ENCODE assay signal across 18 cellular contexts in the genomic region with DNA sequence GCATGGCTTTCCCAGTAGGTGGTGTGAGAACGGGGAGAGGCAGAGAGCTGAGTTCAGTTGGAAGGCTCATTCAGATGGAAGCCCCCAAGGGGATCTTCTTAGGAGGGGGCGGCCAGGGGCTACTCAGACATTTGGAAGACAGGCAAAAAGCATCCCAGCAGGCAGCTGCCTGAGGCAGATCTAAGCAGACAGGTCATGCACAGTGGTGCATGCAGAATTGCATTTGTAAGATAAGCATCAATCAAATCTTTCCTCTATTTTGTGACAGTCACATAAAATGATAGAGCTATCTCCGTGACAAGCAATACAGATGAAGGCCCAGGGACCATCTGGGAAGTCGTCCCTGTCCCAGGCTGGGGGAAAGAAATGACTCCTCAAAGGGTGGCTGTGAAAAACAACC. TPM values are rescaled to one million over a fixed set of nuclear protein-coding genes. Genes with fewer than 3 reads are reported as not detected.
A peak's percentile ranks its signal among the peaks of the same experiment; 100 is the strongest.
DNase-seq lines count a peak whose midpoint lies in the region; ATAC-seq and TF ChIP-seq lines count a peak whose summit lies in the region.
"Had no signal": no experiment of that assay in that cellular context is flagged by ENCODE, and none has a peak within 500 bp of the region (broad histone marks: within the 10 kb centered on the region; RNA-seq: fewer than 3 reads in every experiment).

No MANE protein-coding gene starts in this region.

- H3K14ac ChIP-seq in H9 (ENCODE audit: insufficient read depth, low read length), result no peak overlapping the region

- H3K4me2 ChIP-seq in H9 (ENCODE audit: insufficient read depth, insufficient read length, low read length), result no peak overlapping the region

- POLR2A ChIA-PET in A673 (lab: Charles Lee; ENCODE audit: low non-redundant PET), result interaction anchor here (0.6 kb wide), 1 partner anchor 70 kb away, joined by 4 read pairs; no protein-coding TSS in a partner anchor

- H3K9ac ChIP-seq in H9 (ENCODE audit: extremely low read depth, insufficient read length, low read length), result no peak overlapping the region

- no peak overlapping the region for H2BK20ac ChIP-seq in H9 (ENCODE audit: low read depth, low read length, poor library complexity, severe bottlenecking)

- intact Hi-C loops in A673 (cut with micrococcal nuclease; ENCODE audit: unreplicated experiment), result no loop called here

- no peak overlapping the region for H3K23ac ChIP-seq in H9 (ENCODE audit: insufficient read length, low read depth, low read length)

- peaks cover 4 to 17% (median 17%) of the 10 kb centered on the region in 3 experiments; a peak in 6 of 7 replicates for H3K36me3 Mint-ChIP-seq in H9 (ENCODE audit: insufficient read depth in 1 of 3, low read depth in 3 of 3)
- H3K36me3 Mint-ChIP-seq: CD4-positive, alpha-beta memory T cell had no signal

- ATAC-seq in HG02938 (IDR thresholded peaks at IDR 0.05; ENCODE audit: unreplicated experiment) (no peak), GM21825 (IDR thresholded peaks at IDR 0.05; ENCODE audit: unreplicated experiment) (no peak)
- ATAC-seq: Panc1 had no signal

- peak overlapping the region in 2 of 3 experiments; percentile 4 to 88; a peak in 3 of 7 replicates for H3K27ac Mint-ChIP-seq in H9
- H3K27ac Mint-ChIP-seq: CD4-positive, alpha-beta memory T cell had no signal

- no peaks in the 10 kb centered on the region; the same call in 1 of the 2 replicates for H3K79me2 ChIP-seq in H9 (ENCODE audit: insufficient read depth, low read length)

- no peaks in the 10 kb centered on the region for H3K36me3 ChIP-seq in A673 (ENCODE audit: insufficient read depth, low read length, poor library complexity, severe bottlenecking)

- no peak overlapping the region for H3K18ac ChIP-seq in H9 (ENCODE audit: insufficient read length, low read depth, low read length)

- no peak overlapping the region for H3T11ph ChIP-seq in H9 (ENCODE audit: low read length)

- no peaks in the 10 kb centered on the region for H3K9me3 Mint-ChIP-seq in H9
- H3K9me3 Mint-ChIP-seq: CD4-positive, alpha-beta memory T cell; IgD-negative memory B cell had no signal

- H3K4me1 Mint-ChIP-seq in H9, result peaks cover 28 to 31% of the 10 kb centered on the region in 2 experiments

- no peak overlapping the region for H2AK5ac ChIP-seq in H9 (ENCODE audit: insufficient read length, low read length)

- H2BK120ac ChIP-seq in H9 (ENCODE audit: low read depth, low read length, poor library complexity, severe bottlenecking), result no peak overlapping the region

- H3K27ac ChIP-seq in A673 (ENCODE audit: low read depth, low read length, poor library complexity, severe bottlenecking) (peak overlapping the region; percentile 31), H9 (ENCODE audit: insufficient read length, low read depth, low read length) (no peak overlapping the region)

- no peak overlapping the region for H2AFZ ChIP-seq in H9 (ENCODE audit: low read length)

- H4K5ac ChIP-seq in H9 (ENCODE audit: insufficient read length, low read depth, low read length), result no peak overlapping the region

- BruUV-seq in A673 (replicated peaks; lab: Mats Ljungman, UMichigan), result no TSS peak

- peak; percentile 78 for DNase-seq in A673 (ENCODE audit: low spot score)
- DNase-seq in H9, result no peak
- DNase-seq in NCI-H69 (lab: John Stamatoyannopoulos, UW), result peak; percentile 84
- DNase-seq in left kidney (ENCODE audit: low read depth, low spot score), result peak; percentile 42
- DNase-seq in activated T-cell treated with anti-CD3 and anti-CD28 coated beads, Interleukin-2, amount 50 U/mL, for 48 hours, result no peak
- no peak for DNase-seq in RKO (ENCODE audit: low spot score)
- DNase-seq: CD4-positive, alpha-beta memory T cell; DMS79 treated with DMSO at 0.1 percent for 48 hours; GDM1; NCI-H1436; NCI-H2081 treated with DMSO at 0.1 percent for 48 hours; NCI-H446; NCI-H748 treated with DMSO at 0.1 percent for 48 hours; Right ventricle myocardium superior had no signal

- H3K27me3 ChIP-seq in A673 (replicated peaks; ENCODE audit: insufficient read depth, low read depth, low read length, poor library complexity) (no peaks in the 10 kb centered on the region), H9 (ENCODE audit: insufficient read depth, low read length) (no peaks in the 10 kb centered on the region)

- H2BK12ac ChIP-seq in H9 (ENCODE audit: insufficient read length, low read depth, low read length), result no peak overlapping the region

- H3K4me3 Mint-ChIP-seq in H9, result no peak overlapping the region
- H3K4me3 Mint-ChIP-seq: CD4-positive, alpha-beta memory T cell; IgD-negative memory B cell had no signal

- H2BK5ac ChIP-seq in H9 (ENCODE audit: insufficient read length, low read length), result no peak overlapping the region

- CTCF ChIA-PET in A673 (lab: Charles Lee), result interaction anchor here (0.6 kb wide), 1 partner anchor 90 kb away, joined by 4 read pairs; no protein-coding TSS in a partner anchor

- no peaks in the 10 kb centered on the region for H3K9me3 ChIP-seq in A673 (ENCODE audit: low read depth, low read length, poor library complexity, severe bottlenecking)
- H3K9me3 ChIP-seq in H9 (ENCODE audit: control insufficient read depth, low read depth, low read length), result no peaks in the 10 kb centered on the region

- H3K4me3 ChIP-seq in A673 (ENCODE audit: low read depth, low read length, poor library complexity, severe bottlenecking), result no peak overlapping the region

- H2BK15ac ChIP-seq in H9 (ENCODE audit: low read depth, low read length), result no peak overlapping the region

- H3K56ac ChIP-seq in H9 (ENCODE audit: insufficient read length, low read depth, low read length), result no peak overlapping the region

- no peak overlapping the region for H4K91ac ChIP-seq in H9 (ENCODE audit: insufficient read length, low read depth, low read length)

- H3K27me3 Mint-ChIP-seq in H9 (ENCODE audit: low read depth), result peaks cover 5% of the 10 kb centered on the region

- H3K4me1 ChIP-seq in A673 (ENCODE audit: insufficient read depth, low read length, poor library complexity, severe bottlenecking), result peaks cover 21% of the 10 kb centered on the region
- no peaks in the 10 kb centered on the region for H3K4me1 ChIP-seq in H9 (ENCODE audit: insufficient read depth, low read length)

- no peak overlapping the region for H3K4ac ChIP-seq in H9 (ENCODE audit: low read depth, low read length)

- H4K8ac ChIP-seq in H9 (replicated peaks; ENCODE audit: insufficient read length, low read depth, low read length), result no peak overlapping the region

- TF ChIP-seq CTCF in A673 (conservative IDR thresholded peaks at IDR 0.05; ENCODE audit: low read depth, low read length) (no peak), H9 (conservative IDR thresholded peaks at IDR 0.05) (no peak)

- peaks cover 7% of the 10 kb centered on the region for H3K79me1 ChIP-seq in H9 (ENCODE audit: insufficient read depth, low read depth, low read length, poor library complexity, severe bottlenecking)

- peaks cover 12% of the 10 kb centered on the region for H3K23me2 ChIP-seq in H9 (ENCODE audit: insufficient read length, low read depth, low read length, poor library complexity, severe bottlenecking)

- no peaks in the 10 kb centered on the region for H4K20me1 ChIP-seq in H9 (ENCODE audit: control insufficient read depth, insufficient read depth, insufficient read length)

- no CpG with 5 or more reads among the region's 4 CpGs for WGBS in H9 (ENCODE audit: extremely low coverage, insufficient read length, low lambda C conversion rate)

RNA-seq across cellular contexts. Expression of gene RAB3B, which starts 3.8 kb away (rescaled TPM):
- total RNA-seq in A673 (2021) (25.5 and 27.2 TPM in 2 replicates), H9 (2021) (28.5 and 30.6 TPM in 2 replicates)
- total RNA-seq: Right ventricle myocardium superior had no signal

RNA-seq across cellular contexts. Expression of gene KTI12, which starts 46.9 kb away (rescaled TPM):
- total RNA-seq in A673 (2021) (12.4 and 17.1 TPM in 2 replicates), H9 (2021) (15.6 and 16.7 TPM in 2 replicates)

Comparison
In these comparisons a context has a peak if more than half of its experiments do, and no peak if none do; other contexts are left out.
1. DNase-seq: peak in A673 (single experiment), NCI-H69 (single experiment) and left kidney (single experiment); none in H9 (single experiment), activated T-cell treated with anti-CD3 and anti-CD28 coated beads, Interleukin-2, amount 50 U/mL, for 48 hours (0 of 2) and RKO (single experiment).